ENCODE assay signal across 1 cellular context in genomic region chr6:15621203-15622044, GRCh38.
A peak's percentile ranks its signal among the peaks of the same experiment; 100 is the strongest.
TF ChIP-seq lines count a peak whose summit lies in the region.

No MANE protein-coding gene starts in this region.

TF ChIP-seq in GM12878, 131 proteins besides CTCF, POLR2A, EP300 and RAD21 (continued from another document and continues in another):
- TF ChIP-seq SMC3 (IDR thresholded peaks at IDR 0.05; ENCODE audit: borderline replicate concordance, low read length): peak; percentile 14; the same call in 1 of the 2 replicates
- TF ChIP-seq SIN3A (IDR thresholded peaks at IDR 0.05; ENCODE audit: low read depth, low read length): no peak
- no peak for TF ChIP-seq EZH2 (IDR thresholded peaks at IDR 0.05; ENCODE audit: borderline replicate concordance, control insufficient read depth, low read depth, low read length)
- no peak for TF ChIP-seq LARP7 (IDR thresholded peaks at IDR 0.05)
- no peak for TF ChIP-seq YY1 (IDR thresholded peaks at IDR 0.05; ENCODE audit: low read depth, low read length)
- TF ChIP-seq WRNIP1 (IDR thresholded peaks at IDR 0.05; ENCODE audit: borderline replicate concordance, low read depth, low read length): no peak
- peak in 1 of 2 experiments; percentile 42; a peak in 1 of 4 replicates for TF ChIP-seq ETV6 (conservative IDR thresholded peaks at IDR 0.05 in 1 of 2, IDR thresholded peaks at IDR 0.05 in 1 of 2; ENCODE audit: borderline replicate concordance in 1 of 2, low read depth in 1 of 2)
- TF ChIP-seq REST (IDR thresholded peaks at IDR 0.05; ENCODE audit: low read depth, low read length): no peak
- TF ChIP-seq MEF2B (IDR thresholded peaks at IDR 0.05; ENCODE audit: partially characterized antibody, poor library complexity, severe bottlenecking): peak; percentile 49
- no peak for TF ChIP-seq NFXL1 (IDR thresholded peaks at IDR 0.05; ENCODE audit: borderline replicate concordance)
- TF ChIP-seq MXI1 (IDR thresholded peaks at IDR 0.05; ENCODE audit: low read depth, low read length): no peak
- no peak for TF ChIP-seq ZNF207 (IDR thresholded peaks at IDR 0.05; ENCODE audit: borderline replicate concordance)
- no peak for TF ChIP-seq MTA3 (IDR thresholded peaks at IDR 0.05; ENCODE audit: borderline replicate concordance, low read length)
- TF ChIP-seq ZBTB33 (IDR thresholded peaks at IDR 0.05): no peak
- TF ChIP-seq KAT2A (conservative IDR thresholded peaks at IDR 0.05; ENCODE audit: control insufficient read depth, low read depth, low read length): no peak
- TF ChIP-seq IRF4 (IDR thresholded peaks at IDR 0.05; ENCODE audit: low read depth, low read length): 0 out of 2 replicates have a peak, but pooled peaks have one; percentile 48
- no peak for TF ChIP-seq NFYA (IDR thresholded peaks at IDR 0.05; ENCODE audit: borderline replicate concordance, low read depth, low read length)
- TF ChIP-seq ELK1 (IDR thresholded peaks at IDR 0.05; ENCODE audit: low read depth, low read length): no peak
- TF ChIP-seq CBX3 (IDR thresholded peaks at IDR 0.05; ENCODE audit: borderline replicate concordance, low read depth): no peak
- TF ChIP-seq PKNOX1 (IDR thresholded peaks at IDR 0.05): no peak
- TF ChIP-seq JUNB (IDR thresholded peaks at IDR 0.05): peak; percentile 54; the same call in 1 of the 2 replicates
- peak; percentile 70; the same call in 1 of the 2 replicates for TF ChIP-seq EED (IDR thresholded peaks at IDR 0.05; ENCODE audit: low read depth)
- no peak for TF ChIP-seq E2F8 (IDR thresholded peaks at IDR 0.05; ENCODE audit: low read depth, partially characterized antibody)
- no peak for TF ChIP-seq FOXK2 (IDR thresholded peaks at IDR 0.05)
- TF ChIP-seq IKZF1 (conservative IDR thresholded peaks at IDR 0.05): peak; percentile 65
- no peak for TF ChIP-seq SUPT20H (IDR thresholded peaks at IDR 0.05; ENCODE audit: borderline replicate concordance, control insufficient read depth, low read depth, low read length)
- TF ChIP-seq PAX8 (IDR thresholded peaks at IDR 0.05): no peak
- no peak for TF ChIP-seq ZNF217 (IDR thresholded peaks at IDR 0.05)
- no peak for TF ChIP-seq CREB1 (IDR thresholded peaks at IDR 0.05; ENCODE audit: low read depth)
- 0 out of 2 replicates have a peak, but pooled peaks have one; percentile 11 for TF ChIP-seq ZNF687 (IDR thresholded peaks at IDR 0.05)
- TF ChIP-seq ZNF384 (IDR thresholded peaks at IDR 0.05; ENCODE audit: borderline replicate concordance, low read depth, low read length): no peak
- no peak for TF ChIP-seq PAX5 (IDR thresholded peaks at IDR 0.05; ENCODE audit: borderline replicate concordance, low read depth, low read length)
- 0 out of 2 replicates have a peak, but pooled peaks have one; percentile 17 for TF ChIP-seq ATF7 (IDR thresholded peaks at IDR 0.05; ENCODE audit: low read depth)
- 0 out of 2 replicates have a peak, but pooled peaks have one; percentile 13 for TF ChIP-seq ATF2 (IDR thresholded peaks at IDR 0.05; ENCODE audit: low read length)
- TF ChIP-seq SUZ12 (IDR thresholded peaks at IDR 0.05; ENCODE audit: unreplicated experiment): no peak
- TF ChIP-seq MAX (IDR thresholded peaks at IDR 0.05; ENCODE audit: low read depth, low read length): no peak
- TF ChIP-seq CBFB (IDR thresholded peaks at IDR 0.05; ENCODE audit: low read depth): no peak
- TF ChIP-seq ASH2L (IDR thresholded peaks at IDR 0.05; ENCODE audit: borderline replicate concordance, low read depth): no peak
- no peak for TF ChIP-seq ZNF274 (IDR thresholded peaks at IDR 0.05; ENCODE audit: insufficient read depth, insufficient read length)
- no peak for TF ChIP-seq SRF (IDR thresholded peaks at IDR 0.05; ENCODE audit: low read depth in 2 of 2, low read length in 2 of 2)
- no peak for TF ChIP-seq RFX5 (IDR thresholded peaks at IDR 0.05; ENCODE audit: low read depth, low read length)
